Comparison of ENCODE assay signal across 29 cellular contexts in genomic region chr1:74237035-74237434, GRCh38. TPM values are rescaled to one million over a fixed set of nuclear protein-coding genes. Genes with fewer than 3 reads are reported as not detected.
DNase-seq lines count a peak whose midpoint lies in the region; ATAC-seq and TF ChIP-seq lines count a peak whose summit lies in the region.
"Had no signal": no experiment of that assay in that cellular context is flagged by ENCODE, and none has a peak within 500 bp of the region (broad histone marks: within the 10 kb centered on the region; RNA-seq: fewer than 3 reads in every experiment).

No MANE protein-coding gene starts in this region.

- H3K4me3 Mint-ChIP-seq in activated T-helper 17 cell treated with anti-CD3 and anti-CD28 coated beads, Interleukin-2, amount 50 U/mL, for 72 hours, result no peak overlapping the region
- H3K4me3 Mint-ChIP-seq: CD14-positive monocyte; CD4-positive, alpha-beta memory T cell; CD4-positive, CD25-positive, alpha-beta regulatory T cell; CD8-positive, alpha-beta memory T cell had no signal

- peaks cover 0 to 15% (median 0%) of the 10 kb centered on the region in 9 donors for H3K36me3 ChIP-seq in heart right ventricle
- peaks cover 19% of the 10 kb centered on the region for H3K36me3 ChIP-seq in left ventricle myocardium inferior
- H3K36me3 ChIP-seq: BE2C, BLaER1 had no signal

- no peak overlapping the region for H3K27ac Mint-ChIP-seq in activated T-helper 17 cell treated with anti-CD3 and anti-CD28 coated beads, Interleukin-2, amount 50 U/mL, for 72 hours
- H3K27ac Mint-ChIP-seq: CD14-positive monocyte; CD4-positive, alpha-beta memory T cell; CD4-positive, CD25-positive, alpha-beta regulatory T cell; CD8-positive, alpha-beta memory T cell had no signal

- H3K27me3 ChIP-seq in heart right ventricle, result no peaks in the 10 kb centered on the region
- H3K27me3 ChIP-seq in left ventricle myocardium inferior (ENCODE audit: low read depth), result no peaks in the 10 kb centered on the region
- no peaks in the 10 kb centered on the region for H3K27me3 ChIP-seq in right cardiac atrium (ENCODE audit: control insufficient read depth, insufficient read depth)
- H3K27me3 ChIP-seq: BE2C, BLaER1 had no signal

- H3K4me3 ChIP-seq in heart right ventricle (peak overlapping the region in 9 of 10 donors; percentile 0 to 50 (median 42)), left ventricle myocardium inferior (peak overlapping the region; percentile 63), right cardiac atrium (ENCODE audit: low read length) (peak overlapping the region; percentile 74)
- H3K4me3 ChIP-seq: BLaER1, GM12878 had no signal

- intact Hi-C loops in Right ventricle myocardium superior (cut with DNase I), result no loop called here
- intact Hi-C loops in left cardiac atrium (cut with DNase I), result no loop called here
- intact Hi-C loops in heart right ventricle (cut with DNase I), result no loop called here
- intact Hi-C loops in left ventricle myocardium inferior (cut with micrococcal nuclease), result no loop called here
- intact Hi-C loops in right cardiac atrium (cut with DNase I), result no loop called here

- DNase-seq in Right ventricle myocardium superior (no peak), left cardiac atrium (no peak), heart right ventricle (no peak), left ventricle myocardium inferior (no peak), right cardiac atrium (no peak), NCI-H510A (lab: John Stamatoyannopoulos, UW) (no peak)
- DNase-seq: 8988T; ACHN; BE2C; C1 segment of cervical spinal cord; CD4-positive, alpha-beta memory T cell; CD4-positive, CD25-positive, alpha-beta regulatory T cell; CD8-positive, alpha-beta memory T cell; COR-L47; DMS 273 treated with DMSO at 0.1 percent for 48 hours; DMS153; DMS53; DMS79; DND-41; EL; GDM1 had no signal

- peaks cover 0 to 3% (median 0%) of the 10 kb centered on the region in 11 donors for H3K9me3 ChIP-seq in heart right ventricle
- H3K9me3 ChIP-seq in left ventricle myocardium inferior (replicated peaks), result peaks cover 7% of the 10 kb centered on the region
- no peaks in the 10 kb centered on the region for H3K9me3 ChIP-seq in right cardiac atrium (ENCODE audit: control insufficient read depth, low read length)
- H3K9me3 ChIP-seq: BE2C, BLaER1 had no signal

- no peaks in the 10 kb centered on the region for H3K36me3 Mint-ChIP-seq in activated T-helper 17 cell treated with anti-CD3 and anti-CD28 coated beads, Interleukin-2, amount 50 U/mL, for 72 hours (ENCODE audit: low read depth)
- H3K36me3 Mint-ChIP-seq: CD14-positive monocyte; CD4-positive, alpha-beta memory T cell; CD8-positive, alpha-beta memory T cell had no signal

- WGBS in heart right ventricle, 2 donors, result 39 to 43% methylated on average over 1 of the region's 1 CpG
- WGBS in right cardiac atrium, result 60% methylated on average over 1 of the region's 1 CpG

- TF ChIP-seq CTCF in heart right ventricle (IDR thresholded peaks at IDR 0.05) (no peak), left ventricle myocardium inferior (IDR thresholded peaks at IDR 0.05; ENCODE audit: borderline replicate concordance) (no peak)

- ATAC-seq in Right ventricle myocardium superior (ENCODE audit: poor library complexity), result peak; percentile 63
- no peak for ATAC-seq in left cardiac atrium
- peak in 2 of 8 donors; percentile 35 to 48 for ATAC-seq in heart right ventricle
- ATAC-seq in right cardiac atrium, result peak in 1 of 2 donors; percentile 51
- ATAC-seq in HG03457 (IDR thresholded peaks at IDR 0.05; ENCODE audit: unreplicated experiment), result no peak
- ATAC-seq in activated T-helper 17 cell treated with anti-CD3 and anti-CD28 coated beads, Interleukin-2, amount 50 U/mL, for 72 hours (replicated peaks), result no peak
- ATAC-seq: GM12878 had no signal

- peaks cover 6% of the 10 kb centered on the region for H3K9me3 Mint-ChIP-seq in activated T-helper 17 cell treated with anti-CD3 and anti-CD28 coated beads, Interleukin-2, amount 50 U/mL, for 72 hours

- H3K27ac ChIP-seq in heart right ventricle, result peak overlapping the region in 9 of 10 donors; percentile 4 to 79 (median 74)
- H3K27ac ChIP-seq in left ventricle myocardium inferior (replicated peaks), result peak overlapping the region; percentile 79
- no peak overlapping the region for H3K27ac ChIP-seq in right cardiac atrium (ENCODE audit: low read length)
- H3K27ac ChIP-seq: BLaER1 had no signal

- H3K4me1 ChIP-seq in heart right ventricle, result no peaks in the 10 kb centered on the region
- H3K4me1 ChIP-seq in left ventricle myocardium inferior, result peaks cover 8% of the 10 kb centered on the region
- H3K4me1 ChIP-seq in right cardiac atrium (ENCODE audit: control insufficient read depth, insufficient read depth, low read length), result no peaks in the 10 kb centered on the region
- H3K4me1 ChIP-seq: BE2C, BLaER1 had no signal

- no peaks in the 10 kb centered on the region for H3K4me1 Mint-ChIP-seq in activated T-helper 17 cell treated with anti-CD3 and anti-CD28 coated beads, Interleukin-2, amount 50 U/mL, for 72 hours
- H3K4me1 Mint-ChIP-seq: CD14-positive monocyte; CD4-positive, alpha-beta memory T cell; CD4-positive, CD25-positive, alpha-beta regulatory T cell; CD8-positive, alpha-beta memory T cell had no signal

- no peaks in the 10 kb centered on the region for H3K27me3 Mint-ChIP-seq in activated T-helper 17 cell treated with anti-CD3 and anti-CD28 coated beads, Interleukin-2, amount 50 U/mL, for 72 hours
- H3K27me3 Mint-ChIP-seq: CD4-positive, CD25-positive, alpha-beta regulatory T cell; CD8-positive, alpha-beta memory T cell had no signal

RNA-seq across cellular contexts. Expression of gene TNNI3K, which starts 1.8 kb away (rescaled TPM):
- total RNA-seq in Right ventricle myocardium superior, result 84.6 TPM
- 10 to 100 TPM in 1 of 2 donors, 1 to 10 TPM in 1; 4.8 to 33.0 TPM for total RNA-seq in left cardiac atrium
- 100 to 1,000 TPM in 2 of 10 donors, 10 to 100 TPM in 8; 58.1 to 111 (median 95.6) TPM for total RNA-seq in heart right ventricle
- polyA plus RNA-seq in heart right ventricle, result 100 to 1,000 TPM in 1 of 2 donors, 10 to 100 TPM in 1; 11.7 to 162 TPM
- total RNA-seq in left ventricle myocardium inferior, result 89.7 TPM
- total RNA-seq in right cardiac atrium, result 10 to 100 TPM; 34.3 to 78.4 (median 51.1) TPM
- 56.5 TPM for polyA plus RNA-seq in right cardiac atrium
- 1 to 10 TPM in 1 of 2 donors, under 1 TPM in 1; 0.52 to 1.2 TPM for total RNA-seq in activated T-helper 17 cell treated with anti-CD3 and anti-CD28 coated beads, Interleukin-2, amount 50 U/mL, for 72 hours
- total RNA-seq: A673; CD4-positive, alpha-beta memory T cell; CD4-positive, CD25-positive, alpha-beta regulatory T cell; CD8-positive, alpha-beta memory T cell; Daoy; G401; GM12878 had no signal

RNA-seq across cellular contexts. Expression of gene FPGT, which starts 39.0 kb away (rescaled TPM):
- total RNA-seq in Right ventricle myocardium superior (12.7 TPM), left cardiac atrium (10 to 100 TPM; 11.7 to 12.5 TPM), heart right ventricle (10 to 100 TPM; 10.4 to 18.7 (median 12.1) TPM), left ventricle myocardium inferior (10.3 TPM), right cardiac atrium (10 to 100 TPM; 12.8 to 20.9 (median 15.3) TPM)
- polyA plus RNA-seq in heart right ventricle (10 to 100 TPM in 1 of 2 donors, 1 to 10 TPM in 1; 5.6 to 10.1 TPM), right cardiac atrium (7.6 TPM)
- 10 to 100 TPM; 14.0 to 15.8 TPM for total RNA-seq in activated T-helper 17 cell treated with anti-CD3 and anti-CD28 coated beads, Interleukin-2, amount 50 U/mL, for 72 hours

RNA-seq across cellular contexts. Expression of gene LRRIQ3, which starts 39.1 kb away (rescaled TPM):
- total RNA-seq in Right ventricle myocardium superior, result 0.43 TPM
- under 1 TPM; 0.18 to 0.29 TPM for total RNA-seq in left cardiac atrium
- total RNA-seq in heart right ventricle, result 1 to 10 TPM in 1 of 10 donors, under 1 TPM in 9; 0.11 to 1.1 (median 0.56) TPM
- under 1 TPM; 0.19 to 0.22 TPM for polyA plus RNA-seq in heart right ventricle
- 0.44 TPM for total RNA-seq in left ventricle myocardium inferior
- total RNA-seq in right cardiac atrium, result 1 to 10 TPM in 1 of 4 donors, under 1 TPM in 3; 0.19 to 1.3 (median 0.84) TPM
- polyA plus RNA-seq in right cardiac atrium, result 0.36 TPM
- 1 to 10 TPM; 1.5 to 1.7 TPM for total RNA-seq in activated T-helper 17 cell treated with anti-CD3 and anti-CD28 coated beads, Interleukin-2, amount 50 U/mL, for 72 hours
